1 cellular context compared by ENCODE assay signal in the genomic region with DNA sequence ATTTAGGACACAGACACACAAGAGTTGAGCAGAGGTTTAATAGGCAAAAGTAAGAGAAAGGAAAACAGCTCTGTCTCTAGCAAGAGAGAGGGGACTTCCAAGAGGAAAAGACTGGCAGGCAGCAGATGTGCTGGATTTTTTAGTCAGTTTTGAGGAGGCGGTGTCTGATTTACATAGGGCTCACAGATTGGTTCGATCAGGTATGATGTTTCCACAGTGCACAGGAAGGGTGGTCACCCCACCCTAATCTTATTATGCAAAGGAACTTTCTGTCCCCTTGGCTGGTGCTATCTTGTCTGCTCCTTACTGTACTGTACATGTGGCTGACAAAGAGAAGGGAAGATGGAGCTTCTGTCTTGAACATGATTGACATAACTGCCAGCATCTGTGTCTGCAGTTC.
TF ChIP-seq lines count a peak whose summit lies in the region.

No MANE protein-coding gene starts in this region.

TF ChIP-seq in GM23338, 12 proteins besides CTCF, POLR2A, EP300 and RAD21 (continued from another document):
- TF ChIP-seq, protein P1, sequence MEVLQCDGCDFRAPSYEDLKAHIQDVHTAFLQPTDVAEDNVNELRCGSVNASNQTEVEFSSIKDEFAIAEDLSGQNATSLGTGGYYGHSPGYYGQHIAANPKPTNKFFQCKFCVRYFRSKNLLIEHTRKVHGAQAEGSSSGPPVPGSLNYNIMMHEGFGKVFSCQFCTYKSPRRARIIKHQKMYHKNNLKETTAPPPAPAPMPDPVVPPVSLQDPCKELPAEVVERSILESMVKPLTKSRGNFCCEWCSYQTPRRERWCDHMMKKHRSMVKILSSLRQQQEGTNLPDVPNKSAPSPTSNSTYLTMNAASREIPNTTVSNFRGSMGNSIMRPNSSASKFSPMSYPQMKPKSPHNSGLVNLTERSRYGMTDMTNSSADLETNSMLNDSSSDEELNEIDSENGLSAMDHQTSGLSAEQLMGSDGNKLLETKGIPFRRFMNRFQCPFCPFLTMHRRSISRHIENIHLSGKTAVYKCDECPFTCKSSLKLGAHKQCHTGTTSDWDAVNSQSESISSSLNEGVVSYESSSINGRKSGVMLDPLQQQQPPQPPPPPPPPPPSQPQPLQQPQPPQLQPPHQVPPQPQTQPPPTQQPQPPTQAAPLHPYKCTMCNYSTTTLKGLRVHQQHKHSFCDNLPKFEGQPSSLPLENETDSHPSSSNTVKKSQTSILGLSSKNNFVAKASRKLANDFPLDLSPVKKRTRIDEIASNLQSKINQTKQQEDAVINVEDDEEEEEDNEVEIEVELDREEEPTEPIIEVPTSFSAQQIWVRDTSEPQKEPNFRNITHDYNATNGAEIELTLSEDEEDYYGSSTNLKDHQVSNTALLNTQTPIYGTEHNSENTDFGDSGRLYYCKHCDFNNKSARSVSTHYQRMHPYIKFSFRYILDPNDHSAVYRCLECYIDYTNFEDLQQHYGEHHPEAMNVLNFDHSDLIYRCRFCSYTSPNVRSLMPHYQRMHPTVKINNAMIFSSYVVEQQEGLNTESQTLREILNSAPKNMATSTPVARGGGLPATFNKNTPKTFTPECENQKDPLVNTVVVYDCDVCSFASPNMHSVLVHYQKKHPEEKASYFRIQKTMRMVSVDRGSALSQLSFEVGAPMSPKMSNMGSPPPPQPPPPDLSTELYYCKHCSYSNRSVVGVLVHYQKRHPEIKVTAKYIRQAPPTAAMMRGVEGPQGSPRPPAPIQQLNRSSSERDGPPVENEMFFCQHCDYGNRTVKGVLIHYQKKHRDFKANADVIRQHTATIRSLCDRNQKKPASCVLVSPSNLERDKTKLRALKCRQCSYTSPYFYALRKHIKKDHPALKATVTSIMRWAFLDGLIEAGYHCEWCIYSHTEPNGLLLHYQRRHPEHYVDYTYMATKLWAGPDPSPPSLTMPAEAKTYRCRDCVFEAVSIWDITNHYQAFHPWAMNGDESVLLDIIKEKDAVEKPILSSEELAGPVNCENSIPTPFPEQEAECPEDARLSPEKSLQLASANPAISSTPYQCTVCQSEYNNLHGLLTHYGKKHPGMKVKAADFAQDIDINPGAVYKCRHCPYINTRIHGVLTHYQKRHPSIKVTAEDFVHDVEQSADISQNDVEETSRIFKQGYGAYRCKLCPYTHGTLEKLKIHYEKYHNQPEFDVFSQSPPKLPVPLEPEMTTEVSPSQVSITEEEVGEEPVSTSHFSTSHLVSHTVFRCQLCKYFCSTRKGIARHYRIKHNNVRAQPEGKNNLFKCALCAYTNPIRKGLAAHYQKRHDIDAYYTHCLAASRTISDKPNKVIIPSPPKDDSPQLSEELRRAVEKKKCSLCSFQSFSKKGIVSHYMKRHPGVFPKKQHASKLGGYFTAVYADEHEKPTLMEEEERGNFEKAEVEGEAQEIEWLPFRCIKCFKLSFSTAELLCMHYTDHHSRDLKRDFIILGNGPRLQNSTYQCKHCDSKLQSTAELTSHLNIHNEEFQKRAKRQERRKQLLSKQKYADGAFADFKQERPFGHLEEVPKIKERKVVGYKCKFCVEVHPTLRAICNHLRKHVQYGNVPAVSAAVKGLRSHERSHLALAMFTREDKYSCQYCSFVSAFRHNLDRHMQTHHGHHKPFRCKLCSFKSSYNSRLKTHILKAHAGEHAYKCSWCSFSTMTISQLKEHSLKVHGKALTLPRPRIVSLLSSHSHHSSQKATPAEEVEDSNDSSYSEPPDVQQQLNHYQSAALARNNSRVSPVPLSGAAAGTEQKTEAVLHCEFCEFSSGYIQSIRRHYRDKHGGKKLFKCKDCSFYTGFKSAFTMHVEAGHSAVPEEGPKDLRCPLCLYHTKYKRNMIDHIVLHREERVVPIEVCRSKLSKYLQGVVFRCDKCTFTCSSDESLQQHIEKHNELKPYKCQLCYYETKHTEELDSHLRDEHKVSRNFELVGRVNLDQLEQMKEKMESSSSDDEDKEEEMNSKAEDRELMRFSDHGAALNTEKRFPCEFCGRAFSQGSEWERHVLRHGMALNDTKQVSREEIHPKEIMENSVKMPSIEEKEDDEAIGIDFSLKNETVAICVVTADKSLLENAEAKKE (CRISPR knock-in tag; IDR thresholded peaks at IDR 0.05): no peak
- TF ChIP-seq ZNF114 (CRISPR knock-in tag; IDR thresholded peaks at IDR 0.05) (no peak), EZH2 (IDR thresholded peaks at IDR 0.05; ENCODE audit: low read depth, unreplicated experiment) (no peak), JUNB (IDR thresholded peaks at IDR 0.05; ENCODE audit: unreplicated experiment) (no peak), EZH2phosphoT487 (IDR thresholded peaks at IDR 0.05; ENCODE audit: unreplicated experiment) (no peak), STAT1 (IDR thresholded peaks at IDR 0.05; ENCODE audit: unreplicated experiment) (no peak), NANOG (IDR thresholded peaks at IDR 0.05; ENCODE audit: borderline replicate concordance) (no peak)
